In genomic region chr1:164786980-164787833, GRCh38 we compare ENCODE assay signal across 8 cellular contexts.
DNase-seq lines count a peak whose midpoint lies in the region; ATAC-seq, FAIRE-seq and TF ChIP-seq lines count a peak whose summit lies in the region.

No MANE protein-coding gene starts in this region.

- no peak overlapping the region for H3K4me3 Mint-ChIP-seq in neural crest cell

- H3K9me3 Mint-ChIP-seq in neural crest cell, result peaks cover 1% of the 10 kb centered on the region

- H3K27ac Mint-ChIP-seq in neural crest cell (ENCODE audit: unreplicated experiment), result peak overlapping the region; percentile 93

- peak; percentile 78 for DNase-seq in EH (ENCODE audit: low read depth)
- DNase-seq in KG1 (lab: John Stamatoyannopoulos, UW), result peak; percentile 27
- DNase-seq in RCC 7860 (ENCODE audit: low spot score), result peak; percentile 63
- peak; percentile 6 to 20 for DNase-seq in activated T-helper 1 cell treated with anti-CD3 and anti-CD28 coated beads, Interleukin-2, amount 50 U/mL, for 16 hours (ENCODE audit: low read depth in 1 of 2, low spot score in 1 of 2)
- peak; percentile 85 for DNase-seq in fibroblast of villous mesenchyme (ENCODE audit: low read depth)
- DNase-seq in neural crest cell (ENCODE audit: low read depth, low spot score), result peak; percentile 79
- peak; percentile 21 to 88 (median 75) for DNase-seq in substantia nigra (lab: John Stamatoyannopoulos, UW)

- H3K27ac ChIP-seq in substantia nigra (ENCODE audit: low read depth, low read length, poor library complexity, severe bottlenecking), result no peak overlapping the region

- ATAC-seq in GM21786 (IDR thresholded peaks at IDR 0.05; ENCODE audit: unreplicated experiment), result peak; percentile 96

- FAIRE-seq in RCC 7860 (lab: Jason Lieb, UNC), result peak; percentile 15

- H3K36me3 Mint-ChIP-seq in neural crest cell (ENCODE audit: low read depth), result peaks cover 9% of the 10 kb centered on the region

- H3K27me3 Mint-ChIP-seq in neural crest cell (ENCODE audit: low read depth), result no peaks in the 10 kb centered on the region

- peaks cover 32% of the 10 kb centered on the region for H3K4me1 Mint-ChIP-seq in neural crest cell

- peak; percentile 95 for TF ChIP-seq CTCF in fibroblast of villous mesenchyme (IDR thresholded peaks at IDR 0.05; ENCODE audit: insufficient read depth, low read depth, low read length)
- peak; percentile 94 for TF ChIP-seq CTCF in neural crest cell (conservative IDR thresholded peaks at IDR 0.05)

- no peak overlapping the region for H3K4me3 ChIP-seq in fibroblast of villous mesenchyme (ENCODE audit: low read depth, low read length)

Comparison
In these comparisons a context has a peak if more than half of its experiments do, and no peak if none do; other contexts are left out.
1. DNase-seq: peak in every context shown above with its lines; median percentile 85 in fibroblast of villous mesenchyme; 79 in neural crest cell; 78 in EH; 75 in substantia nigra; 63 in RCC 7860; 27 in KG1; 13 in activated T-helper 1 cell treated with anti-CD3 and anti-CD28 coated beads, Interleukin-2, amount 50 U/mL, for 16 hours.